18 cellular contexts compared by ENCODE assay signal in genomic region chr21:44894687-44895302, GRCh38.
"Had no signal": no experiment of that assay in that cellular context is flagged by ENCODE, and none has a peak within 500 bp of the region (broad histone marks: within the 10 kb centered on the region; RNA-seq: fewer than 3 reads in every experiment).

No MANE protein-coding gene starts in this region.

- H3K4me1 ChIP-seq: pancreas, uterus had no signal

- H3K36me3 ChIP-seq: pancreas, tibial artery, uterus had no signal

- H3K4me3 ChIP-seq: lung, pancreas, tibial artery, uterus had no signal

- H3K27ac Mint-ChIP-seq: activated T-helper 1 cell treated with anti-CD3 and anti-CD28 coated beads, Interleukin-12 subunit alpha, Interleukin-12 subunit beta, Interleukin-2, Interleukin-4 antibody, amounts not matched to agents 30 ng/mL and 10 ng/mL and 1 ng/mL, durations not matched to agents 14 hours and 24 hours and 36 hours; mesothelial cell of epicardium; stimulated activated naive B cell treated with anti-CD40 and anti-IgM and Interleukin-4, amounts not matched to agents 10 μg/mL and 1 μg/mL and 100 μg/mL, for 72 hours had no signal

- H3K27ac ChIP-seq: pancreas, tibial artery, uterus had no signal

- H3K36me3 Mint-ChIP-seq: mesothelial cell of epicardium had no signal

- H3K9me3 Mint-ChIP-seq: activated T-helper 1 cell treated with anti-CD3 and anti-CD28 coated beads, Interleukin-12 subunit alpha, Interleukin-12 subunit beta, Interleukin-2, Interleukin-4 antibody, amounts not matched to agents 30 ng/mL and 10 ng/mL and 1 ng/mL, durations not matched to agents 14 hours and 24 hours and 36 hours; mesothelial cell of epicardium; neural crest cell; stimulated activated naive B cell treated with anti-CD40 and anti-IgM and Interleukin-4, amounts not matched to agents 10 μg/mL and 1 μg/mL and 100 μg/mL, for 72 hours had no signal

- H3K9me3 ChIP-seq: pancreas, SK-N-SH, tibial artery, uterus had no signal

- H3K27me3 ChIP-seq: pancreas, uterus had no signal

- ATAC-seq: esophagus mucosa; pancreas; stimulated activated naive B cell treated with anti-CD40 and anti-IgM and Interleukin-4, amounts not matched to agents 10 μg/mL and 1 μg/mL and 100 μg/mL, for 72 hours had no signal

- DNase-seq: activated CD4-positive, alpha-beta T cell treated with anti-CD3 and anti-CD28 coated beads for 1 hour; activated CD8-positive, alpha-beta memory T cell treated with anti-CD3 and anti-CD28 coated beads, Interleukin-2, amount 50 U/mL, for 48 hours; activated naive CD4-positive, alpha-beta T cell treated with Interleukin-2 at 50 U/mL for 16 hours; hippocampal formation; kidney glomerular epithelial cell; SK-N-SH; stimulated activated CD4-positive, alpha-beta T cell treated with anti-CD3 and anti-CD28 coated beads, Interleukin-2, amount 100 ng/mL, for 48 hours; stimulated activated naive B cell treated with anti-CD40 and anti-IgM and Interleukin-4, amounts not matched to agents 10 μg/mL and 1 μg/mL and 100 μg/mL, for 72 hours; T-helper 1 cell; T1000; tibial artery; uterus had no signal
